Comparison of ENCODE assay signal across 1 cellular context in genomic region chr2:15766303-15766861, GRCh38.
A peak's percentile ranks its signal among the peaks of the same experiment; 100 is the strongest.
TF ChIP-seq lines count a peak whose summit lies in the region.

No MANE protein-coding gene starts in this region.

TF ChIP-seq in HepG2, 621 proteins besides CTCF, POLR2A, EP300 and RAD21 (continued from another document and continues in another):
- peak; percentile 70 for TF ChIP-seq HNF1A (IDR thresholded peaks at IDR 0.05; ENCODE audit: low read depth)
- TF ChIP-seq HNF1A (CRISPR knock-in tag; IDR thresholded peaks at IDR 0.05; ENCODE audit: borderline replicate concordance) = peak; percentile 90; the same call in 1 of the 2 replicates
- peak; percentile 86 for TF ChIP-seq SOX5 (CRISPR knock-in tag; IDR thresholded peaks at IDR 0.05; ENCODE audit: borderline replicate concordance)
- TF ChIP-seq ZNF205 (CRISPR knock-in tag; IDR thresholded peaks at IDR 0.05) = peak; percentile 86
- no peak for TF ChIP-seq RBAK (CRISPR knock-in tag; IDR thresholded peaks at IDR 0.05)
- no peak for TF ChIP-seq HMGXB3 (CRISPR knock-in tag; IDR thresholded peaks at IDR 0.05; ENCODE audit: borderline replicate concordance)
- TF ChIP-seq, protein P1, sequence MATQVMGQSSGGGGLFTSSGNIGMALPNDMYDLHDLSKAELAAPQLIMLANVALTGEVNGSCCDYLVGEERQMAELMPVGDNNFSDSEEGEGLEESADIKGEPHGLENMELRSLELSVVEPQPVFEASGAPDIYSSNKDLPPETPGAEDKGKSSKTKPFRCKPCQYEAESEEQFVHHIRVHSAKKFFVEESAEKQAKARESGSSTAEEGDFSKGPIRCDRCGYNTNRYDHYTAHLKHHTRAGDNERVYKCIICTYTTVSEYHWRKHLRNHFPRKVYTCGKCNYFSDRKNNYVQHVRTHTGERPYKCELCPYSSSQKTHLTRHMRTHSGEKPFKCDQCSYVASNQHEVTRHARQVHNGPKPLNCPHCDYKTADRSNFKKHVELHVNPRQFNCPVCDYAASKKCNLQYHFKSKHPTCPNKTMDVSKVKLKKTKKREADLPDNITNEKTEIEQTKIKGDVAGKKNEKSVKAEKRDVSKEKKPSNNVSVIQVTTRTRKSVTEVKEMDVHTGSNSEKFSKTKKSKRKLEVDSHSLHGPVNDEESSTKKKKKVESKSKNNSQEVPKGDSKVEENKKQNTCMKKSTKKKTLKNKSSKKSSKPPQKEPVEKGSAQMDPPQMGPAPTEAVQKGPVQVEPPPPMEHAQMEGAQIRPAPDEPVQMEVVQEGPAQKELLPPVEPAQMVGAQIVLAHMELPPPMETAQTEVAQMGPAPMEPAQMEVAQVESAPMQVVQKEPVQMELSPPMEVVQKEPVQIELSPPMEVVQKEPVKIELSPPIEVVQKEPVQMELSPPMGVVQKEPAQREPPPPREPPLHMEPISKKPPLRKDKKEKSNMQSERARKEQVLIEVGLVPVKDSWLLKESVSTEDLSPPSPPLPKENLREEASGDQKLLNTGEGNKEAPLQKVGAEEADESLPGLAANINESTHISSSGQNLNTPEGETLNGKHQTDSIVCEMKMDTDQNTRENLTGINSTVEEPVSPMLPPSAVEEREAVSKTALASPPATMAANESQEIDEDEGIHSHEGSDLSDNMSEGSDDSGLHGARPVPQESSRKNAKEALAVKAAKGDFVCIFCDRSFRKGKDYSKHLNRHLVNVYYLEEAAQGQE (IDR thresholded peaks at IDR 0.05; ENCODE audit: borderline replicate concordance in 1 of 2, low read depth in 1 of 2, low read length in 2 of 2) = peak in 1 of 2 experiments; percentile 88; a peak in 2 of 4 replicates
- TF ChIP-seq, protein P2, sequence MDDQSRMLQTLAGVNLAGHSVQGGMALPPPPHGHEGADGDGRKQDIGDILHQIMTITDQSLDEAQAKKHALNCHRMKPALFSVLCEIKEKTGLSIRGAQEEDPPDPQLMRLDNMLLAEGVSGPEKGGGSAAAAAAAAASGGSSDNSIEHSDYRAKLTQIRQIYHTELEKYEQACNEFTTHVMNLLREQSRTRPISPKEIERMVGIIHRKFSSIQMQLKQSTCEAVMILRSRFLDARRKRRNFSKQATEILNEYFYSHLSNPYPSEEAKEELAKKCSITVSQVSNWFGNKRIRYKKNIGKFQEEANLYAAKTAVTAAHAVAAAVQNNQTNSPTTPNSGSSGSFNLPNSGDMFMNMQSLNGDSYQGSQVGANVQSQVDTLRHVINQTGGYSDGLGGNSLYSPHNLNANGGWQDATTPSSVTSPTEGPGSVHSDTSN (CRISPR knock-in tag; IDR thresholded peaks at IDR 0.05; ENCODE audit: borderline replicate concordance) = no peak
- TF ChIP-seq FOSL1 (CRISPR knock-in tag; IDR thresholded peaks at IDR 0.05; ENCODE audit: borderline replicate concordance) = no peak
- TF ChIP-seq, protein P3, sequence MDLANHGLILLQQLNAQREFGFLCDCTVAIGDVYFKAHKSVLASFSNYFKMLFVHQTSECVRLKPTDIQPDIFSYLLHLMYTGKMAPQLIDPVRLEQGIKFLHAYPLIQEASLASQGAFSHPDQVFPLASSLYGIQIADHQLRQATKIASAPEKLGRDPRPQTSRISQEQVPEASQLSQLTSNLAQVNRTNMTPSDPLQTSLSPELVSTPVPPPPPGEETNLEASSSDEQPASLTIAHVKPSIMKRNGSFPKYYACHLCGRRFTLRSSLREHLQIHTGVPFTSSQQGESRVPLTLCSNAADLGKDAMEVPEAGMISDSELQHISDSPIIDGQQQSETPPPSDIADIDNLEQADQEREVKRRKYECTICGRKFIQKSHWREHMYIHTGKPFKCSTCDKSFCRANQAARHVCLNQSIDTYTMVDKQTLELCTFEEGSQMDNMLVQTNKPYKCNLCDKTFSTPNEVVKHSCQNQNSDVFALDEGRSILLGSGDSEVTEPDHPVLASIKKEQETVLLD (CRISPR knock-in tag; IDR thresholded peaks at IDR 0.05; ENCODE audit: low read depth) = no peak
- no peak for TF ChIP-seq SRSF1 (optimal IDR thresholded peaks at IDR 0.05; ENCODE audit: low read depth, low read length)
- TF ChIP-seq ZNF577 (CRISPR knock-in tag; IDR thresholded peaks at IDR 0.05; ENCODE audit: borderline replicate concordance, low read depth) = no peak
- TF ChIP-seq SMAD1 (CRISPR knock-in tag; IDR thresholded peaks at IDR 0.05; ENCODE audit: borderline replicate concordance, low read depth) = no peak
- TF ChIP-seq KLF16 (CRISPR knock-in tag; IDR thresholded peaks at IDR 0.05) = peak in 1 of 2 experiments; percentile 94; a peak in 2 of 4 replicates
- TF ChIP-seq HMG20B (CRISPR knock-in tag; conservative IDR thresholded peaks at IDR 0.05) = peak; percentile 100
- TF ChIP-seq STAG1 (CRISPR knock-in tag; IDR thresholded peaks at IDR 0.05) = no peak
- TF ChIP-seq ZMYM3 (CRISPR knock-in tag; IDR thresholded peaks at IDR 0.05) = peak; percentile 67
- TF ChIP-seq ZBTB20 (CRISPR knock-in tag; IDR thresholded peaks at IDR 0.05; ENCODE audit: borderline replicate concordance, low read depth) = peak; percentile 80; the same call in 1 of the 2 replicates
- TF ChIP-seq HDAC2 (CRISPR knock-in tag; IDR thresholded peaks at IDR 0.05) = peak; percentile 100
- TF ChIP-seq SKI (IDR thresholded peaks at IDR 0.05; ENCODE audit: partially characterized antibody) = peak; percentile 82
- no peak for TF ChIP-seq REL (CRISPR knock-in tag; conservative IDR thresholded peaks at IDR 0.05)
- TF ChIP-seq MZF1 (CRISPR knock-in tag; IDR thresholded peaks at IDR 0.05; ENCODE audit: borderline replicate concordance) = no peak
- TF ChIP-seq KDM4B (CRISPR knock-in tag; IDR thresholded peaks at IDR 0.05) = no peak
- no peak for TF ChIP-seq ZNF484 (CRISPR knock-in tag; IDR thresholded peaks at IDR 0.05; ENCODE audit: borderline replicate concordance, low read depth)
- TF ChIP-seq SNRNP70 (IDR thresholded peaks at IDR 0.05; ENCODE audit: low read depth, low read length) = no peak
- TF ChIP-seq ZNF660 (CRISPR knock-in tag; IDR thresholded peaks at IDR 0.05; ENCODE audit: borderline replicate concordance, low read depth) = no peak
- no peak for TF ChIP-seq ZFY (CRISPR knock-in tag; IDR thresholded peaks at IDR 0.05)
- TF ChIP-seq, protein P4, sequence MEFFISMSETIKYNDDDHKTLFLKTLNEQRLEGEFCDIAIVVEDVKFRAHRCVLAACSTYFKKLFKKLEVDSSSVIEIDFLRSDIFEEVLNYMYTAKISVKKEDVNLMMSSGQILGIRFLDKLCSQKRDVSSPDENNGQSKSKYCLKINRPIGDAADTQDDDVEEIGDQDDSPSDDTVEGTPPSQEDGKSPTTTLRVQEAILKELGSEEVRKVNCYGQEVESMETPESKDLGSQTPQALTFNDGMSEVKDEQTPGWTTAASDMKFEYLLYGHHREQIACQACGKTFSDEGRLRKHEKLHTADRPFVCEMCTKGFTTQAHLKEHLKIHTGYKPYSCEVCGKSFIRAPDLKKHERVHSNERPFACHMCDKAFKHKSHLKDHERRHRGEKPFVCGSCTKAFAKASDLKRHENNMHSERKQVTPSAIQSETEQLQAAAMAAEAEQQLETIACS (CRISPR knock-in tag; IDR thresholded peaks at IDR 0.05) = no peak
- TF ChIP-seq ZNF367 (CRISPR knock-in tag; IDR thresholded peaks at IDR 0.05; ENCODE audit: borderline replicate concordance) = no peak
- no peak for TF ChIP-seq ZNF263 (CRISPR knock-in tag; IDR thresholded peaks at IDR 0.05)
- peak; percentile 84 for TF ChIP-seq GATAD2A (CRISPR knock-in tag; IDR thresholded peaks at IDR 0.05)
- TF ChIP-seq ZFP91 (CRISPR knock-in tag; IDR thresholded peaks at IDR 0.05; ENCODE audit: borderline replicate concordance) = peak; percentile 23; the same call in 1 of the 2 replicates
- no peak for TF ChIP-seq ZNF776 (CRISPR knock-in tag; IDR thresholded peaks at IDR 0.05)
- TF ChIP-seq ATRX (CRISPR knock-in tag; IDR thresholded peaks at IDR 0.05; ENCODE audit: borderline replicate concordance) = no peak
- TF ChIP-seq SRY (CRISPR knock-in tag; IDR thresholded peaks at IDR 0.05) = peak; percentile 69; the same call in 1 of the 2 replicates
- TF ChIP-seq ZNF746 (CRISPR knock-in tag; IDR thresholded peaks at IDR 0.05) = 0 out of 2 replicates have a peak, but pooled peaks have one; percentile 69
- no peak for TF ChIP-seq TEF (CRISPR knock-in tag; IDR thresholded peaks at IDR 0.05)
- TF ChIP-seq, protein P5, sequence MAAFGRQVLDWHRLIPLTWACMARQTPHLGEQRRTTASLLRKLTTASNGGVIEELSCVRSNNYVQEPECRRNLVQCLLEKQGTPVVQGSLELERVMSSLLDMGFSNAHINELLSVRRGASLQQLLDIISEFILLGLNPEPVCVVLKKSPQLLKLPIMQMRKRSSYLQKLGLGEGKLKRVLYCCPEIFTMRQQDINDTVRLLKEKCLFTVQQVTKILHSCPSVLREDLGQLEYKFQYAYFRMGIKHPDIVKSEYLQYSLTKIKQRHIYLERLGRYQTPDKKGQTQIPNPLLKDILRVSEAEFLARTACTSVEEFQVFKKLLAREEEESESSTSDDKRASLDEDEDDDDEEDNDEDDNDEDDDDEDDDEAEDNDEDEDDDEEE (CRISPR knock-in tag; IDR thresholded peaks at IDR 0.05) = no peak
- TF ChIP-seq KMT2A (CRISPR knock-in tag; IDR thresholded peaks at IDR 0.05) = no peak; the same call in 1 of the 2 replicates
- TF ChIP-seq BATF2 (CRISPR knock-in tag; IDR thresholded peaks at IDR 0.05) = no peak
- TF ChIP-seq KLF13 (CRISPR knock-in tag; IDR thresholded peaks at IDR 0.05) = no peak
- no peak for TF ChIP-seq ZNF567 (CRISPR knock-in tag; IDR thresholded peaks at IDR 0.05; ENCODE audit: borderline replicate concordance)
- no peak for TF ChIP-seq SYNCRIP (IDR thresholded peaks at IDR 0.05; ENCODE audit: insufficient read depth, low read depth, low read length)
